In the genomic region with DNA sequence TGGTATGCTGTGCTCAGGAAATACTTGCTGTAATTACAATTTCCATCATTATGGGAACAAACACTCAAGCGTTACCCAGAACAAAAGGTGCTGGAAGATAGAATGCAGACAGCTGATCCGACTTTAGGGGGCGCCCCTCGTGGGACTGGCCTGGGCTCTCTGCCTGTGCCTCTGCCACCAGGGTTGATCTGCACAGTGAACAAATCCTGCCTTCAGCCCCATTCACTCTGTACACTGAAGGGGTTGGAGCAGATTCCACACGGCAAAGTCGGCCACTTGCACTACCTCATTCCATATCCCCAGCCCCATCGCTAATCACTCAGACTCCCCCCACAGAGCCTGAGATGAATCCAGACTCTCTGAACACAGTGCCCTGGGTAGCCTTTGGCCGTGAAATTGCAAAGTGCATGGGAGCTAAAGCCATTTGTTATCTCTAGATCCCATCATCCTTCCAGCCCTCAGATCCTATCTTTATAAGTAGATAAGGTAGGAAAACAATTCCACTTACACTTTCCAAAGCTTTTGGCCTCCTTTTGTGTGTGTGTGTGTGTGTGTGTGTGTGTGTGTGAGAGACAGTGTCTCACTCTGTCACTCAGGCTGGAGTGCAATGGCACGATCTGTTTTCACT, we compare ENCODE assay signal across 11 cellular contexts.
DNase-seq lines count a peak whose midpoint lies in the region; ATAC-seq, FAIRE-seq and TF ChIP-seq lines count a peak whose summit lies in the region.
"Had no signal": no experiment of that assay in that cellular context is flagged by ENCODE, and none has a peak within 500 bp of the region (broad histone marks: within the 10 kb centered on the region; RNA-seq: fewer than 3 reads in every experiment).

No MANE protein-coding gene starts in this region.

- CTCF ChIA-PET in A549 (lab: Yijun Ruan, JAX), result interaction anchor here (1.0 to 1.6 kb wide), 5 partner anchors 9 to 114 kb away, joined by 3 to 4 read pairs (median 3); no protein-coding TSS in a partner anchor
- CTCF ChIA-PET in Panc1 (lab: Charles Lee), result interaction anchor here (0.6 kb wide), 1 partner anchor 9 kb away, joined by 4 read pairs; no protein-coding TSS in a partner anchor

- intact Hi-C loops in Panc1 (cut with micrococcal nuclease; ENCODE audit: unreplicated experiment) (no loop called here), colonic mucosa (cut with DNase I) (no loop called here)

- no peak for TF ChIP-seq RAD21 in A549 (conservative IDR thresholded peaks at IDR 0.05 in 1 of 2, IDR thresholded peaks at IDR 0.05 in 1 of 2)

- H3K9me3 ChIP-seq in A549, result no peaks in the 10 kb centered on the region
- H3K9me3 ChIP-seq in Panc1 (ENCODE audit: control insufficient read depth, insufficient read depth, low read depth, low read length), result no peaks in the 10 kb centered on the region
- H3K9me3 ChIP-seq in colonic mucosa, result no peaks in the 10 kb centered on the region

- BruUV-seq in Panc1 (replicated peaks; lab: Mats Ljungman, UMichigan), result no TSS peak

- in situ Hi-C loops in Panc1 (cut with HindIII; ENCODE audit: low pct_unique_long_range_greater_than_20kb, low sequenced_read_pairs), result no loop called here

- H3K4me3 ChIP-seq in A549 (no peak overlapping the region), Panc1 (ENCODE audit: low read depth in 2 of 2, low read length in 2 of 2) (no peak overlapping the region), fibroblast of villous mesenchyme (ENCODE audit: low read depth, low read length) (no peak overlapping the region), colonic mucosa (no peak overlapping the region)

- no peaks in the 10 kb centered on the region for H3K4me1 ChIP-seq in A549
- H3K4me1 ChIP-seq in Panc1 (ENCODE audit: control insufficient read depth, insufficient read depth, low read length), result no peaks in the 10 kb centered on the region
- no peaks in the 10 kb centered on the region for H3K4me1 ChIP-seq in colonic mucosa

- no peak for FAIRE-seq in A549 (lab: Jason Lieb, UNC)
- FAIRE-seq in D721Med (lab: Jason Lieb, UNC), result no peak

- ATAC-seq in A549 (peak; percentile 50 to 74; a peak in 3 of 6 replicates), Panc1 (peak; percentile 61)

- TF ChIP-seq CTCF in A549 (IDR thresholded peaks at IDR 0.05) (no peak), D721Med (IDR thresholded peaks at IDR 0.05; ENCODE audit: insufficient read depth, missing control alignments) (peak; percentile 14), Panc1 (IDR thresholded peaks at IDR 0.05) (no peak), fibroblast of villous mesenchyme (IDR thresholded peaks at IDR 0.05; ENCODE audit: insufficient read depth, low read depth, low read length) (peak; percentile 37), colonic mucosa (IDR thresholded peaks at IDR 0.05) (no peak)

- POLR2A ChIA-PET in A549 (lab: Yijun Ruan, JAX) (no interaction called here), Panc1 (lab: Charles Lee) (no interaction called here)

- H3K27ac ChIP-seq in A549 (no peak overlapping the region), Panc1 (ENCODE audit: low read length) (no peak overlapping the region), colonic mucosa (no peak overlapping the region), substantia nigra (ENCODE audit: low read depth, low read length, poor library complexity, severe bottlenecking) (no peak overlapping the region)

- 59% methylated on average over 9 of the region's 9 CpGs for WGBS in A549 (ENCODE audit: missing lambda C conversion rate)

- no peak overlapping the region for H3K4me2 ChIP-seq in A549

- TF ChIP-seq POLR2A in A549 (IDR thresholded peaks at IDR 0.05; ENCODE audit: low read length), result no peak

- no peak for TF ChIP-seq EP300 in A549 (IDR thresholded peaks at IDR 0.05)

- H3K27me3 ChIP-seq in Panc1 (ENCODE audit: control insufficient read depth, insufficient read depth, low read length) (no peaks in the 10 kb centered on the region), colonic mucosa (no peaks in the 10 kb centered on the region)

- peak in 1 of 2 experiments; percentile 21 for DNase-seq in A549 (ENCODE audit: low read depth in 1 of 2, low spot score in 1 of 2)
- no peak for DNase-seq in D721Med (ENCODE audit: insufficient read length, low spot score)
- no peak for DNase-seq in Panc1 (ENCODE audit: low read depth, low spot score)
- no peak for DNase-seq in fibroblast of villous mesenchyme (ENCODE audit: low read depth)
- DNase-seq in colonic mucosa, result no peak
- no peak for DNase-seq in substantia nigra (lab: John Stamatoyannopoulos, UW)
- no peak for DNase-seq in dedifferentiated amniotic fluid mesenchymal stem cell (ENCODE audit: extremely low spot score)
- no peak for DNase-seq in NCI-H2171 (lab: John Stamatoyannopoulos, UW)
- DNase-seq: DMS79; effector memory CD4-positive, alpha-beta T cell; MM.1S had no signal

- no peaks in the 10 kb centered on the region for H3K36me3 ChIP-seq in Panc1 (ENCODE audit: control insufficient read depth, insufficient read depth, low read length)
- H3K36me3 ChIP-seq in colonic mucosa, result no peaks in the 10 kb centered on the region

- no peak overlapping the region for H3K9ac ChIP-seq in colonic mucosa (ENCODE audit: low read depth in 2 of 2, low read length in 2 of 2)

TF ChIP-seq in A549, 52 proteins besides CTCF, POLR2A, EP300 and RAD21:
- TF ChIP-seq, protein P1, sequence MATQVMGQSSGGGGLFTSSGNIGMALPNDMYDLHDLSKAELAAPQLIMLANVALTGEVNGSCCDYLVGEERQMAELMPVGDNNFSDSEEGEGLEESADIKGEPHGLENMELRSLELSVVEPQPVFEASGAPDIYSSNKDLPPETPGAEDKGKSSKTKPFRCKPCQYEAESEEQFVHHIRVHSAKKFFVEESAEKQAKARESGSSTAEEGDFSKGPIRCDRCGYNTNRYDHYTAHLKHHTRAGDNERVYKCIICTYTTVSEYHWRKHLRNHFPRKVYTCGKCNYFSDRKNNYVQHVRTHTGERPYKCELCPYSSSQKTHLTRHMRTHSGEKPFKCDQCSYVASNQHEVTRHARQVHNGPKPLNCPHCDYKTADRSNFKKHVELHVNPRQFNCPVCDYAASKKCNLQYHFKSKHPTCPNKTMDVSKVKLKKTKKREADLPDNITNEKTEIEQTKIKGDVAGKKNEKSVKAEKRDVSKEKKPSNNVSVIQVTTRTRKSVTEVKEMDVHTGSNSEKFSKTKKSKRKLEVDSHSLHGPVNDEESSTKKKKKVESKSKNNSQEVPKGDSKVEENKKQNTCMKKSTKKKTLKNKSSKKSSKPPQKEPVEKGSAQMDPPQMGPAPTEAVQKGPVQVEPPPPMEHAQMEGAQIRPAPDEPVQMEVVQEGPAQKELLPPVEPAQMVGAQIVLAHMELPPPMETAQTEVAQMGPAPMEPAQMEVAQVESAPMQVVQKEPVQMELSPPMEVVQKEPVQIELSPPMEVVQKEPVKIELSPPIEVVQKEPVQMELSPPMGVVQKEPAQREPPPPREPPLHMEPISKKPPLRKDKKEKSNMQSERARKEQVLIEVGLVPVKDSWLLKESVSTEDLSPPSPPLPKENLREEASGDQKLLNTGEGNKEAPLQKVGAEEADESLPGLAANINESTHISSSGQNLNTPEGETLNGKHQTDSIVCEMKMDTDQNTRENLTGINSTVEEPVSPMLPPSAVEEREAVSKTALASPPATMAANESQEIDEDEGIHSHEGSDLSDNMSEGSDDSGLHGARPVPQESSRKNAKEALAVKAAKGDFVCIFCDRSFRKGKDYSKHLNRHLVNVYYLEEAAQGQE (IDR thresholded peaks at IDR 0.05), result no peak
- TF ChIP-seq, protein P2, sequence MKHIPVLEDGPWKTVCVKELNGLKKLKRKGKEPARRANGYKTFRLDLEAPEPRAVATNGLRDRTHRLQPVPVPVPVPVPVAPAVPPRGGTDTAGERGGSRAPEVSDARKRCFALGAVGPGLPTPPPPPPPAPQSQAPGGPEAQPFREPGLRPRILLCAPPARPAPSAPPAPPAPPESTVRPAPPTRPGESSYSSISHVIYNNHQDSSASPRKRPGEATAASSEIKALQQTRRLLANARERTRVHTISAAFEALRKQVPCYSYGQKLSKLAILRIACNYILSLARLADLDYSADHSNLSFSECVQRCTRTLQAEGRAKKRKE (CRISPR knock-in tag; IDR thresholded peaks at IDR 0.05; ENCODE audit: low read depth), result no peak
- TF ChIP-seq, protein P3, sequence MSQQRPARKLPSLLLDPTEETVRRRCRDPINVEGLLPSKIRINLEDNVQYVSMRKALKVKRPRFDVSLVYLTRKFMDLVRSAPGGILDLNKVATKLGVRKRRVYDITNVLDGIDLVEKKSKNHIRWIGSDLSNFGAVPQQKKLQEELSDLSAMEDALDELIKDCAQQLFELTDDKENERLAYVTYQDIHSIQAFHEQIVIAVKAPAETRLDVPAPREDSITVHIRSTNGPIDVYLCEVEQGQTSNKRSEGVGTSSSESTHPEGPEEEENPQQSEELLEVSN (IDR thresholded peaks at IDR 0.05; ENCODE audit: borderline replicate concordance, low read depth), result no peak
- TF ChIP-seq HOXB13 (CRISPR knock-in tag; IDR thresholded peaks at IDR 0.05; ENCODE audit: low read depth) (no peak), ZSCAN20 (CRISPR knock-in tag; IDR thresholded peaks at IDR 0.05) (no peak), SREBF2 (IDR thresholded peaks at IDR 0.05) (no peak), NR3C1 (IDR thresholded peaks at IDR 0.05) (no peak), GATA3 (IDR thresholded peaks at IDR 0.05; ENCODE audit: borderline replicate concordance) (no peak), HEYL (CRISPR knock-in tag; IDR thresholded peaks at IDR 0.05) (no peak), RCOR1 (IDR thresholded peaks at IDR 0.05; ENCODE audit: low read depth, low read length) (no peak), CHD4 (IDR thresholded peaks at IDR 0.05; ENCODE audit: borderline replicate concordance) (no peak), EHMT2 (IDR thresholded peaks at IDR 0.05; ENCODE audit: low read depth) (no peak), TFCP2L1 (CRISPR knock-in tag; IDR thresholded peaks at IDR 0.05) (no peak), BHLHE40 (IDR thresholded peaks at IDR 0.05; ENCODE audit: low read depth, low read length) (no peak), RARB (CRISPR knock-in tag; IDR thresholded peaks at IDR 0.05) (no peak), KDM5A (IDR thresholded peaks at IDR 0.05) (no peak), ESRRA (IDR thresholded peaks at IDR 0.05; ENCODE audit: borderline replicate concordance, low read length) (no peak), TP53 (CRISPR knock-in tag; IDR thresholded peaks at IDR 0.05) (no peak)
- TF ChIP-seq, protein P4, sequence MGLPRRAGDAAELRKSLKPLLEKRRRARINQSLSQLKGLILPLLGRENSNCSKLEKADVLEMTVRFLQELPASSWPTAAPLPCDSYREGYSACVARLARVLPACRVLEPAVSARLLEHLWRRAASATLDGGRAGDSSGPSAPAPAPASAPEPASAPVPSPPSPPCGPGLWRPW (IDR thresholded peaks at IDR 0.05), result no peak

Comparison
In these comparisons a context has a peak if more than half of its experiments do, and no peak if none do; other contexts are left out.
1. CTCF ChIP-seq: peak in D721Med (single experiment) and fibroblast of villous mesenchyme (single experiment); none in A549 (single experiment), Panc1 (single experiment) and colonic mucosa (single experiment).